Comparison of ENCODE assay signal across 1 cellular context in the genomic region with DNA sequence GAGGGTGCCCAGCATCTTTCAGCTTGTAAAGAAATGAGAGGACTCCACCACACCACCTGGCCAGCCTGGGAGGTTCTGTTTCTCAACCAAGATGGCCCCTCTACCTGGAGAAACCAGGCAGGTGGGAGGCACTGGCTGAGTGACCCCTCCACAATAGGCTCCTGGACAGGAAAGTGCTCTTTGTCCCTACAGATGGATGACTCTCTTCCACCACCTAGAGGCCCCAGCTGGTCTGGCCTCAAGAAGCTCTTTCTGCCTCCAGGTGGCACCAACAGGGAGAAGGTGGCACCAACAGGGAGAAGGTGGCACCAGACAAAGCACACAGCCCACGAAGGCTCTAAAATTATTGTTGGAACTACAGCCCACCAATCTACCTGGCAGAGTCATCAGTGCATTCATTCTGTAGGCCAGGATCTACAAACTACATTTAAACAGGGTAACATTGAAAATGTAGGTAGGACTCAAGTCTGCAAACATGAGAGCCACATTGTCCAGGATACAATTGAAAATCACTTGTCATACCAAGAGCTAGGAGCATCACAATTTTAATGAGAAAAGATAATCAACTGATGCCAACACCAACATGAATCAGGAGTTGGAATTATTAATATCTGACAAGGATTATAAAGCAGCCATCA.
TF ChIP-seq lines count a peak whose summit lies in the region.

No MANE protein-coding gene starts in this region.

TF ChIP-seq in endothelial cell of umbilical vein, 7 proteins besides CTCF, POLR2A, EP300 and RAD21:
- TF ChIP-seq, protein P1, sequence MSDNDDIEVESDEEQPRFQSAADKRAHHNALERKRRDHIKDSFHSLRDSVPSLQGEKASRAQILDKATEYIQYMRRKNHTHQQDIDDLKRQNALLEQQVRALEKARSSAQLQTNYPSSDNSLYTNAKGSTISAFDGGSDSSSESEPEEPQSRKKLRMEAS (IDR thresholded peaks at IDR 0.05; ENCODE audit: insufficient read depth, insufficient read length): no peak
- TF ChIP-seq EZH2 (IDR thresholded peaks at IDR 0.05; ENCODE audit: borderline replicate concordance, low read depth, low read length, severe bottlenecking) (no peak), FOS (IDR thresholded peaks at IDR 0.05; ENCODE audit: borderline replicate concordance, insufficient read depth, low read length) (no peak), MYC (IDR thresholded peaks at IDR 0.05; ENCODE audit: low read depth, low read length) (no peak), POLR2AphosphoS5 (IDR thresholded peaks at IDR 0.05; ENCODE audit: insufficient read depth, low read depth, low read length) (no peak), JUN (IDR thresholded peaks at IDR 0.05; ENCODE audit: borderline replicate concordance, insufficient read depth, insufficient read length, low read depth) (no peak), GATA2 (IDR thresholded peaks at IDR 0.05; ENCODE audit: insufficient read depth, insufficient read length, low read depth, low read length) (no peak)
TF ChIP-seq in endothelial cell of umbilical vein: peak in this region for 0.
